In genomic region chr2:25323042-25323514, GRCh38 we compare ENCODE assay signal across 10 cellular contexts. TPM values are rescaled to one million over a fixed set of nuclear protein-coding genes. Genes with fewer than 3 reads are reported as not detected.
DNase-seq lines count a peak whose midpoint lies in the region; ATAC-seq and TF ChIP-seq lines count a peak whose summit lies in the region.
"Had no signal": no experiment of that assay in that cellular context is flagged by ENCODE, and none has a peak within 500 bp of the region (broad histone marks: within the 10 kb centered on the region; RNA-seq: fewer than 3 reads in every experiment).

No MANE protein-coding gene starts in this region.

- CTCF ChIA-PET in activated CD4-positive, alpha-beta memory T cell treated with anti-CD3 and anti-CD28 coated beads for 36 hours (lab: Charles Lee) = interaction anchor here (0.9 to 2.3 kb wide), 8 partner anchors 9 to 50 kb away, joined by 3 to 17 read pairs (median 5); no protein-coding TSS in a partner anchor

- H3K27me3 ChIP-seq in foreskin keratinocyte = no peaks in the 10 kb centered on the region

- POLR2A ChIA-PET in activated CD4-positive, alpha-beta memory T cell treated with anti-CD3 and anti-CD28 coated beads for 36 hours (lab: Charles Lee) = interaction anchor here (1.2 to 2.9 kb wide), 5 partner anchors 9 to 28 kb away, joined by 3 to 16 read pairs (median 4); no protein-coding TSS in a partner anchor

- no peak for TF ChIP-seq CTCF in fibroblast of mammary gland (conservative IDR thresholded peaks at IDR 0.05; ENCODE audit: control insufficient read depth, insufficient read depth, low read depth, low read length)
- no peak for TF ChIP-seq CTCF in foreskin keratinocyte (conservative IDR thresholded peaks at IDR 0.05)

- H3K4me3 Mint-ChIP-seq in activated CD4-positive, alpha-beta memory T cell treated with anti-CD3 and anti-CD28 coated beads for 36 hours = peak overlapping the region; percentile 68

- H3K27ac ChIP-seq in foreskin keratinocyte = no peak overlapping the region

- H3K9me3 Mint-ChIP-seq in activated CD4-positive, alpha-beta memory T cell treated with anti-CD3 and anti-CD28 coated beads for 36 hours = peaks cover 24% of the 10 kb centered on the region

- peak; percentile 89 for DNase-seq in activated CD4-positive, alpha-beta memory T cell treated with anti-CD3 and anti-CD28 coated beads for 36 hours
- DNase-seq in fibroblast of mammary gland (ENCODE audit: low read depth) = peak; percentile 35
- peak; percentile 57 to 65 for DNase-seq in stimulated activated CD4-positive, alpha-beta T cell treated with anti-CD3 and anti-CD28 coated beads, Interleukin-2, amount 100 ng/mL, for 24 hours
- DNase-seq in foreskin keratinocyte = no peak
- no peak for DNase-seq in NCI-H2107 (lab: John Stamatoyannopoulos, UW)
- no peak for DNase-seq in DMS79 (lab: John Stamatoyannopoulos, UW)
- DNase-seq: left cardiac atrium had no signal

- ATAC-seq in HG03342 (IDR thresholded peaks at IDR 0.05; ENCODE audit: unreplicated experiment) = peak; percentile 52
- no peak for ATAC-seq in GM19452 (IDR thresholded peaks at IDR 0.05; ENCODE audit: unreplicated experiment)
- no peak for ATAC-seq in foreskin keratinocyte
- ATAC-seq: HCT116 had no signal

- no peaks in the 10 kb centered on the region for H3K27me3 Mint-ChIP-seq in activated CD4-positive, alpha-beta memory T cell treated with anti-CD3 and anti-CD28 coated beads for 36 hours

- peak overlapping the region; percentile 92 for H3K27ac Mint-ChIP-seq in activated CD4-positive, alpha-beta memory T cell treated with anti-CD3 and anti-CD28 coated beads for 36 hours

- peaks cover 54% of the 10 kb centered on the region for H3K4me1 Mint-ChIP-seq in activated CD4-positive, alpha-beta memory T cell treated with anti-CD3 and anti-CD28 coated beads for 36 hours (ENCODE audit: low read depth)

- H3K4me1 ChIP-seq in foreskin keratinocyte = no peaks in the 10 kb centered on the region

- H3K36me3 Mint-ChIP-seq in activated CD4-positive, alpha-beta memory T cell treated with anti-CD3 and anti-CD28 coated beads for 36 hours = peaks cover 23% of the 10 kb centered on the region

- no peak overlapping the region for H3K4me3 ChIP-seq in fibroblast of mammary gland (ENCODE audit: control insufficient read depth, low read depth, low read length)

- intact Hi-C loops in activated CD4-positive, alpha-beta memory T cell treated with anti-CD3 and anti-CD28 coated beads for 36 hours (cut with micrococcal nuclease) = loop anchor here (1.0 to 2.0 kb wide), 2 partner anchors 9 to 18 kb away; partner anchors contain the start of gene DNMT3A

RNA-seq across cellular contexts. Expression of gene DNMT3A, which starts 18.6 kb away (rescaled TPM):
- 10 to 100 TPM; 52.0 to 52.5 TPM for total RNA-seq in activated CD4-positive, alpha-beta memory T cell treated with anti-CD3 and anti-CD28 coated beads for 36 hours
- total RNA-seq in foreskin keratinocyte = 6.6 and 8.0 TPM in 2 replicates
- polyA plus RNA-seq in foreskin keratinocyte = 3.0 and 3.2 TPM in 2 replicates

Comparison
In these comparisons a context has a peak if more than half of its experiments do, and no peak if none do; other contexts are left out.
1. DNase-seq: peak in activated CD4-positive, alpha-beta memory T cell treated with anti-CD3 and anti-CD28 coated beads for 36 hours (single experiment), fibroblast of mammary gland (single experiment) and stimulated activated CD4-positive, alpha-beta T cell treated with anti-CD3 and anti-CD28 coated beads, Interleukin-2, amount 100 ng/mL, for 24 hours (2 of 2); none in foreskin keratinocyte (0 of 2), NCI-H2107 (single experiment) and DMS79 (single experiment).